In the genomic region with DNA sequence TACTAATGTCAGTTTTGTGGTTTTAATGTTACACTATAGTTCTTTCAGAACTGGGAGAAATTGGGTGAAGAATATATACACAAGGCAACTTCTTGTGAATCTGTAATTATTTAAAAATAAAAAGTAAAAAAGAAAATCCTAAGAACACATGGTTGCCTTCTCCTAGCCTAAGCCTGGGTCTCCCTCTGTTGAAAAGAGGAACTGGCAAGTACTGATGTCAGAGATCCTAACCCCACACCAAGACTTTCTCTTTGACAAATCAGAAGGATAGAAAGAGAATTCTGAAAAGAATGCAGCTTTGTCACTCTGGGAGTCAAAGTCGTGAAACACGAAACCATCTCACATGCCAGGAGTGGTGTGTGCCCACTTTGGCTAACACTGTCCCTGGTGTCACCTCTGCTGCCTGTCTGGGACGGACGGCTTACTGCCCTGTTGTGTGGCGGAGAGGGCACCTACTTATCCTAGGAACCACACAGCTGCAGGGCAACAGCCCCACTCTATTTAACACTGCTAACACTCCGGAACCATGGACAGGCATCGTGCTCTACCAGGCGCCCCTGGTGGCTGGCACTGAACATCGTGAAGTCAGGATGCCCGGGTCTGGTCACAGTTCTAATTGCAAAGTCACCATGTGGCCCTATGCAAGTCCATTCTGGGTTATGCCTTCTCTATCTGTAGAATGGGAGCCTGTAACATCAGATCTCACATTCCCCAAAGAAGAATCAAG, we compare ENCODE assay signal across 9 cellular contexts.
DNase-seq lines count a peak whose midpoint lies in the region; ATAC-seq and TF ChIP-seq lines count a peak whose summit lies in the region.
"Had no signal": no experiment of that assay in that cellular context is flagged by ENCODE, and none has a peak within 500 bp of the region (broad histone marks: within the 10 kb centered on the region; RNA-seq: fewer than 3 reads in every experiment).

No MANE protein-coding gene starts in this region.

- H3K79me2 ChIP-seq in hepatocyte = no peaks in the 10 kb centered on the region

- H4K20me1 ChIP-seq in hepatocyte (ENCODE audit: insufficient read depth, poor library complexity, severe bottlenecking) = no peaks in the 10 kb centered on the region

- WGBS in hepatocyte (ENCODE audit: low lambda C conversion rate, missing lambda C conversion rate) = 80% methylated on average over 10 of the region's 10 CpGs

- no peaks in the 10 kb centered on the region for H3K9me2 ChIP-seq in hepatocyte (replicated peaks; ENCODE audit: insufficient read depth)

- no peaks in the 10 kb centered on the region for H3K36me3 ChIP-seq in cardiac muscle cell
- H3K36me3 ChIP-seq in hepatocyte (replicated peaks; ENCODE audit: insufficient read depth, low read depth) = no peaks in the 10 kb centered on the region

- no peak overlapping the region for H2AFZ ChIP-seq in hepatocyte

- no peak overlapping the region for H3K4me2 ChIP-seq in hepatocyte

- H3K4me1 ChIP-seq in cardiac muscle cell (ENCODE audit: low read depth) (peaks cover 10% of the 10 kb centered on the region), hepatocyte (ENCODE audit: insufficient read depth) (peaks cover 18% of the 10 kb centered on the region)

- H3K9me3 ChIP-seq in cardiac muscle cell (ENCODE audit: low read depth) (no peaks in the 10 kb centered on the region), hepatocyte (ENCODE audit: low read depth) (no peaks in the 10 kb centered on the region)

- in situ Hi-C loops in GM13977 (cut with MboI; ENCODE audit: low pct_unique_long_range_greater_than_20kb, low sequenced_read_pairs, unreplicated experiment) = no loop called here

- ATAC-seq in HG03139 (IDR thresholded peaks at IDR 0.05; ENCODE audit: unreplicated experiment) = no peak
- ATAC-seq: stimulated activated naive CD8-positive, alpha-beta T cell treated with anti-CD3 and anti-CD28 coated beads, Interleukin-15, amount 100 ng/mL, for 72 hours had no signal

- H3K4me3 ChIP-seq in cardiac muscle cell (no peak overlapping the region), hepatocyte (no peak overlapping the region)

- H3K27me3 ChIP-seq in cardiac muscle cell (no peaks in the 10 kb centered on the region), hepatocyte (no peaks in the 10 kb centered on the region)

- TF ChIP-seq CTCF in GM13977 (IDR thresholded peaks at IDR 0.05; ENCODE audit: extremely low read depth, insufficient read depth, missing control alignments) (peak; percentile 20), cardiac muscle cell (IDR thresholded peaks at IDR 0.05; ENCODE audit: low read depth, low read length) (peak; percentile 41), hepatocyte (IDR thresholded peaks at IDR 0.05; ENCODE audit: poor library complexity) (no peak)

- DNase-seq in 8988T = peak; percentile 53
- no peak for DNase-seq in GM13977 (ENCODE audit: low spot score)
- DNase-seq in RPMI8226 = peak; percentile 28
- no peak for DNase-seq in cardiac muscle cell (ENCODE audit: low read depth in 1 of 2, low spot score in 1 of 2)
- no peak for DNase-seq in DMS79 treated with DMSO at 0.1 percent for 48 hours (lab: John Stamatoyannopoulos, UW)
- DNase-seq in hepatocyte (ENCODE audit: low spot score) = no peak
- DNase-seq in H4 (ENCODE audit: low spot score) = no peak
- DNase-seq: stimulated activated naive CD8-positive, alpha-beta T cell treated with anti-CD3 and anti-CD28 coated beads, Interleukin-15, amount 100 ng/mL, for 72 hours had no signal

- H3K27ac ChIP-seq in cardiac muscle cell = no peak overlapping the region
- H3K27ac ChIP-seq in hepatocyte = no peak overlapping the region

Comparison
In these comparisons a context has a peak if more than half of its experiments do, and no peak if none do; other contexts are left out.
1. DNase-seq: peak in 8988T (single experiment) and RPMI8226 (single experiment); none in GM13977 (single experiment), cardiac muscle cell (0 of 2), DMS79 treated with DMSO at 0.1 percent for 48 hours (single experiment), hepatocyte (single experiment) and H4 (single experiment).